In the genomic region with DNA sequence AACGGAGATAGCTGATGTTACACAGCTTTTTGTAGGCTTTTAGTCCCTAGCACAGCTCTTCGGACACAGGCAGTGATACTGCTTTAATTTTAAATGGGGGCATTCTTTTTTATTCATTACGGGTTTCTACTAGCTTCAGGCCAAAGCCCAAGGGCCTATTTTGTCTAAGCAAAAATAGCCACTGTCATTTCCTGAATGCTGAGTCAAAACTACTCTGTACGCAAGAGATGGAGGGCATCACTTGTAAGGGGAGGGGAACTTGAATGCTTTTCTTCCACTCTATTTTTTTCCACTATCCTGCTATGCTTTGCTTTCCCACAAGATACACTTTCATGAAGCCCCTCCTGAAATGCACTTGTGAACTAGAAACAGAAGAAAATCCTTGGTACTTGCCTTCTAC, we compare ENCODE assay signal across 25 cellular contexts.
"Had no signal": no experiment of that assay in that cellular context is flagged by ENCODE, and none has a peak within 500 bp of the region (broad histone marks: within the 10 kb centered on the region; RNA-seq: fewer than 3 reads in every experiment).

No MANE protein-coding gene starts in this region.

- FAIRE-seq: keratinocyte had no signal

- H3K27ac Mint-ChIP-seq: activated CD4-positive, alpha-beta T cell treated with anti-CD3 and anti-CD28 coated beads, Interleukin-2, amount 10 ng/mL, durations not matched to agents 24 days and 14 days; activated CD8-positive, alpha-beta T cell treated with anti-CD3 and anti-CD28 coated beads for 36 hours; activated naive CD4-positive, alpha-beta T cell treated with anti-CD3 and anti-CD28 coated beads for 36 hours; activated naive CD8-positive, alpha-beta T cell treated with anti-CD3 and anti-CD28 coated beads, Interleukin-2, amount 50 U/mL, for 24 hours; dendritic cell treated with granulocyte-macrophage colony-stimulating factor and Interleukin-4, amounts not matched to agents 40 ng/mL and 50 ng/mL, for 4 days; naive B cell; progenitor cell of endocrine pancreas; stimulated activated naive CD8-positive, alpha-beta T cell treated with anti-CD3 and anti-CD28 coated beads, Interleukin-15, amount 100 ng/mL, for 72 hours; T-cell had no signal

- H3K27ac ChIP-seq: esophagus muscularis mucosa, lower lobe of right lung, right atrium auricular region, skin epidermis had no signal

- ATAC-seq: activated CD8-positive, alpha-beta T cell treated with anti-CD3 and anti-CD28 coated beads for 36 hours; activated naive CD8-positive, alpha-beta T cell treated with anti-CD3 and anti-CD28 coated beads, Interleukin-2, amount 50 U/mL, for 24 hours; activated T-cell treated with anti-CD3 and anti-CD28 coated beads, Interleukin-2, amount 50 U/mL, for 4 hours; lower lobe of right lung; stimulated activated naive CD8-positive, alpha-beta T cell treated with anti-CD3 and anti-CD28 coated beads, Interleukin-15, amount 100 ng/mL, for 72 hours; T-cell had no signal

- H3K4me1 ChIP-seq: esophagus muscularis mucosa, lower lobe of right lung, right atrium auricular region had no signal

- H3K27me3 Mint-ChIP-seq: activated CD4-positive, alpha-beta T cell treated with anti-CD3 and anti-CD28 coated beads, Interleukin-2, amount 10 ng/mL, durations not matched to agents 24 days and 14 days; dendritic cell treated with granulocyte-macrophage colony-stimulating factor and Interleukin-4, amounts not matched to agents 40 ng/mL and 50 ng/mL, for 4 days had no signal

- H3K4me3 Mint-ChIP-seq: activated CD4-positive, alpha-beta T cell treated with anti-CD3 and anti-CD28 coated beads, Interleukin-2, amount 10 ng/mL, durations not matched to agents 24 days and 14 days; activated CD8-positive, alpha-beta T cell treated with anti-CD3 and anti-CD28 coated beads for 36 hours; activated naive CD4-positive, alpha-beta T cell treated with anti-CD3 and anti-CD28 coated beads for 36 hours; activated naive CD8-positive, alpha-beta T cell treated with anti-CD3 and anti-CD28 coated beads, Interleukin-2, amount 50 U/mL, for 24 hours; activated T-cell treated with anti-CD3 and anti-CD28 coated beads, Interleukin-2, amount 50 U/mL, for 4 hours; dendritic cell treated with granulocyte-macrophage colony-stimulating factor and Interleukin-4, amounts not matched to agents 40 ng/mL and 50 ng/mL, for 4 days; naive B cell; neural crest cell; stimulated activated naive CD8-positive, alpha-beta T cell treated with anti-CD3 and anti-CD28 coated beads, Interleukin-15, amount 100 ng/mL, for 72 hours; T-cell had no signal

- H3K36me3 ChIP-seq: esophagus muscularis mucosa, lower lobe of right lung, right atrium auricular region had no signal

- H3K9me3 Mint-ChIP-seq: activated CD4-positive, alpha-beta T cell treated with anti-CD3 and anti-CD28 coated beads, Interleukin-2, amount 10 ng/mL, durations not matched to agents 24 days and 14 days; activated CD8-positive, alpha-beta T cell treated with anti-CD3 and anti-CD28 coated beads for 36 hours; activated naive CD4-positive, alpha-beta T cell treated with anti-CD3 and anti-CD28 coated beads for 36 hours; activated naive CD8-positive, alpha-beta T cell treated with anti-CD3 and anti-CD28 coated beads, Interleukin-2, amount 50 U/mL, for 24 hours; activated T-cell treated with anti-CD3 and anti-CD28 coated beads, Interleukin-2, amount 50 U/mL, for 4 hours; dendritic cell treated with granulocyte-macrophage colony-stimulating factor and Interleukin-4, amounts not matched to agents 40 ng/mL and 50 ng/mL, for 4 days; stimulated activated naive CD8-positive, alpha-beta T cell treated with anti-CD3 and anti-CD28 coated beads, Interleukin-15, amount 100 ng/mL, for 72 hours; T-cell had no signal

- H3K9me3 ChIP-seq: esophagus muscularis mucosa, lower lobe of right lung, right atrium auricular region had no signal

- H3K4me1 Mint-ChIP-seq: activated CD4-positive, alpha-beta T cell treated with anti-CD3 and anti-CD28 coated beads, Interleukin-2, amount 10 ng/mL, durations not matched to agents 24 days and 14 days; activated naive CD8-positive, alpha-beta T cell treated with anti-CD3 and anti-CD28 coated beads, Interleukin-2, amount 50 U/mL, for 24 hours; naive B cell; stimulated activated naive CD8-positive, alpha-beta T cell treated with anti-CD3 and anti-CD28 coated beads, Interleukin-15, amount 100 ng/mL, for 72 hours; T-cell had no signal

- H3K4me3 ChIP-seq: esophagus muscularis mucosa, lower lobe of right lung, right atrium auricular region, skin epidermis had no signal

- H3K27me3 ChIP-seq: esophagus muscularis mucosa, right atrium auricular region had no signal

- H3K36me3 Mint-ChIP-seq: naive B cell, T-cell had no signal

- DNase-seq: activated CD4-positive, alpha-beta T cell treated with anti-CD3 and anti-CD28 coated beads, Interleukin-2, amount 10 ng/mL, durations not matched to agents 24 days and 14 days; activated CD8-positive, alpha-beta T cell treated with anti-CD3 and anti-CD28 coated beads for 36 hours; activated naive CD4-positive, alpha-beta T cell treated with anti-CD3 and anti-CD28 coated beads for 36 hours; activated naive CD8-positive, alpha-beta T cell treated with anti-CD3 and anti-CD28 coated beads, Interleukin-2, amount 50 U/mL, for 24 hours; activated T-cell treated with anti-CD3 and anti-CD28 coated beads, Interleukin-2, amount 50 U/mL, for 4 hours; anterior cingulate cortex; cerebellar nuclear complex; effector CD8-positive, alpha-beta T cell; foreskin melanocyte; glutamatergic neuron; hypothalamus; lower lobe of right lung; naive B cell; stimulated activated CD4-positive, alpha-beta T cell treated with anti-CD3 and anti-CD28 coated beads, Interleukin-15, amount 100 ng/mL, for 24 hours; stimulated activated CD4-positive, alpha-beta T cell treated with anti-CD3 and anti-CD28 coated beads, Interleukin-4, amount 100 ng/mL, for 1 hour; stimulated activated naive CD8-positive, alpha-beta T cell treated with anti-CD3 and anti-CD28 coated beads, Interleukin-15, amount 100 ng/mL, for 72 hours; T-cell; T-helper 9 cell had no signal
